8 cellular contexts compared by ENCODE assay signal in the genomic region with DNA sequence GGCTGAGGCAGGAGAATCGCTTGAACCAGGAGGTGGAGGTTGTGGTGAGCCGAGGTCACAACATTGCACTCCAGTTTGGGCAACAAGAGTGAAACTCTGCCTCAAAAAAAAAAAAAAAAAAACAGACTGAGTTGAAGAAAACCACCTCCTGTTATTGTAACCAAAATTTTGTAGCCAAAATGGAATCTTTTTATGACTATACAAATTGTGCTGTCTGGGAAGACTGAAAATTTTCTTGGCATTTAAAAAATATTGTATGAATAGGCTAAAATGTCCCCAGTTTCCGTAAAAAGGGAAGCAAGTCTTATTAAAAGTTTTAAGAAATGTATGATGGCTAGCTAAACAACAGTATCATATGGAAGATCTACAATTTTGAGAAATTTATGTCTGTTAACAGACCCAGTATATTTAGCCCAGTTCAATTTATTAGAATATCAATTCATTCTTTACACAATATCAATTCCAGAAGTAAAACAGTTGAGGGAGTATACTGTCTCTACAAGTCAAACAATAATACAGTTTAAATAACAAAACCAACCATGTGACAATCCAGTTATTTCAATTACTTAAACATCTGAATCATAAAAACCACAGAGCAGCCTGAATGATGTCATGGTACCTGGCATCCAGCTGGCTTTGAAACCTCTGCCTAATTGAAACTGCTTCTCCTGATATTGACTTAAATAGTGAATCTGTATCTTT.
DNase-seq lines count a peak whose midpoint lies in the region; ATAC-seq and TF ChIP-seq lines count a peak whose summit lies in the region.

No MANE protein-coding gene starts in this region.

- no peak overlapping the region for H3K4me3 ChIP-seq in foreskin fibroblast (ENCODE audit: low read depth in 1 of 2, low read length in 2 of 2)
- H3K4me3 ChIP-seq in WERI-Rb-1 (ENCODE audit: low read depth, low read length): no peak overlapping the region

- no peaks in the 10 kb centered on the region for H3K9me3 ChIP-seq in WERI-Rb-1 (ENCODE audit: severe bottlenecking)

- no peaks in the 10 kb centered on the region for H3K36me3 ChIP-seq in WERI-Rb-1

- H3K27ac ChIP-seq in WERI-Rb-1: no peak overlapping the region

- TF ChIP-seq CTCF in foreskin fibroblast (IDR thresholded peaks at IDR 0.05; ENCODE audit: low read depth, low read length) (no peak), WERI-Rb-1 (IDR thresholded peaks at IDR 0.05; ENCODE audit: low read depth, low read length) (no peak)

- ATAC-seq in GM18519 (IDR thresholded peaks at IDR 0.05; ENCODE audit: low FRiP score, unreplicated experiment) (peak; percentile 83), HG02852 (IDR thresholded peaks at IDR 0.05; ENCODE audit: unreplicated experiment) (peak; percentile 64), HG03025 (IDR thresholded peaks at IDR 0.05; ENCODE audit: low FRiP score, unreplicated experiment) (no peak)

- no peaks in the 10 kb centered on the region for H3K27me3 ChIP-seq in WERI-Rb-1 (ENCODE audit: insufficient read depth, low read depth, severe bottlenecking)

- DNase-seq in NCI-H748 (lab: John Stamatoyannopoulos, UW; ENCODE audit: unreplicated experiment) (peak; percentile 49), foreskin fibroblast (peak; percentile 75 to 89), NCI-H2081 treated with DMSO at 0.1 percent for 48 hours (lab: John Stamatoyannopoulos, UW) (no peak), GOT3 (lab: John Stamatoyannopoulos, UW) (no peak), WERI-Rb-1 (no peak)

Comparison
In these comparisons a context has a peak if more than half of its experiments do, and no peak if none do; other contexts are left out.
1. DNase-seq: peak in NCI-H748 (single experiment) and foreskin fibroblast (2 of 2); none in NCI-H2081 treated with DMSO at 0.1 percent for 48 hours (single experiment), GOT3 (single experiment) and WERI-Rb-1 (single experiment).